1 cellular context compared by ENCODE assay signal in the genomic region with DNA sequence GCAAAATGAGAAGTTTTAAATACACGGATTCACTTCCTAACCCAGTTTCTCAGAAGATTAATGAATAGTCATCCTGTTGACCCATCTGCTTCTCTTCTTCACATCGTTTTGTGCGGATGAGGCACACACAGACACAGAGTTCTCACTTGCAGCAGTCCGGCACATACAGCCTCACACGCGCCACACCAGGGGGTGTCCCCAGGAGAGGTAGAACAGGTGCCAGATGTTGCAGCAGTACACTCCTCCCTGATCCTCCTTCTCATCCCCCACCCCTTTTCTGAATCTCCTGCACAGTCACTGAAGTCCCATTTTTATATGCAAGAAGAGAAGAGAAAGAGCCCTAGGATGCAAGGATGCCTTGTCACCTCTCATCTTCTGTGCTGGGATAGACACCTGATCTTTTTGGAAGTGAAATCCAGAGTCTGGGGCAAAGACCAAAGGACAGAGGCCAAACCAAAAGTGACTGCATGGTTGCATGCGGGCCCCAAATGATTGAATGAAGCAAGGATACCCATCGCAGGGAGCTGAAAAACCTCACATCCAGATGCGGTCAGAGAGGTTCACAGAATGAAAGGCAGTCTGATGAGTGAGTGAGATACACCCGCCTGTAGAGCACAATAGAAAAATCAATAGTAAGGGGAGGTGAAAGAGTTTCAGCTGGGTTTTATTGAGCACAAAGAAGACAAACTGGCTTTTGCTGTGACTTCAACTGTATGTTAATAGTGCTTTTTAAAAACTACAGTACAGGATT.
TF ChIP-seq lines count a peak whose summit lies in the region.

No MANE protein-coding gene starts in this region.

TF ChIP-seq in SK-N-SH treated with all-trans-retinoic acid at 6 μM for 48 hours, 23 proteins besides CTCF, POLR2A, EP300 and RAD21 (continued from another document):
- TF ChIP-seq, protein P1, sequence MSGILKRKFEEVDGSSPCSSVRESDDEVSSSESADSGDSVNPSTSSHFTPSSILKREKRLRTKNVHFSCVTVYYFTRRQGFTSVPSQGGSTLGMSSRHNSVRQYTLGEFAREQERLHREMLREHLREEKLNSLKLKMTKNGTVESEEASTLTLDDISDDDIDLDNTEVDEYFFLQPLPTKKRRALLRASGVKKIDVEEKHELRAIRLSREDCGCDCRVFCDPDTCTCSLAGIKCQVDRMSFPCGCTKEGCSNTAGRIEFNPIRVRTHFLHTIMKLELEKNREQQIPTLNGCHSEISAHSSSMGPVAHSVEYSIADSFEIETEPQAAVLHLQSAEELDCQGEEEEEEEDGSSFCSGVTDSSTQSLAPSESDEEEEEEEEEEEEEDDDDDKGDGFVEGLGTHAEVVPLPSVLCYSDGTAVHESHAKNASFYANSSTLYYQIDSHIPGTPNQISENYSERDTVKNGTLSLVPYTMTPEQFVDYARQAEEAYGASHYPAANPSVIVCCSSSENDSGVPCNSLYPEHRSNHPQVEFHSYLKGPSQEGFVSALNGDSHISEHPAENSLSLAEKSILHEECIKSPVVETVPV (CRISPR knock-in tag; IDR thresholded peaks at IDR 0.05) = no peak
- TF ChIP-seq GLIS3 (CRISPR knock-in tag; IDR thresholded peaks at IDR 0.05) (no peak), CSDC2 (CRISPR knock-in tag; IDR thresholded peaks at IDR 0.05) (no peak), TCF4 (CRISPR knock-in tag; IDR thresholded peaks at IDR 0.05; ENCODE audit: borderline replicate concordance) (no peak), PPARA (CRISPR knock-in tag; IDR thresholded peaks at IDR 0.05; ENCODE audit: borderline replicate concordance) (no peak), ZNF8 (CRISPR knock-in tag; IDR thresholded peaks at IDR 0.05) (no peak), ISL1 (CRISPR knock-in tag; IDR thresholded peaks at IDR 0.05) (no peak), ZNF565 (CRISPR knock-in tag; conservative IDR thresholded peaks at IDR 0.05; ENCODE audit: low read depth) (no peak), ZNF70 (CRISPR knock-in tag; IDR thresholded peaks at IDR 0.05) (no peak)
- TF ChIP-seq, protein P2, sequence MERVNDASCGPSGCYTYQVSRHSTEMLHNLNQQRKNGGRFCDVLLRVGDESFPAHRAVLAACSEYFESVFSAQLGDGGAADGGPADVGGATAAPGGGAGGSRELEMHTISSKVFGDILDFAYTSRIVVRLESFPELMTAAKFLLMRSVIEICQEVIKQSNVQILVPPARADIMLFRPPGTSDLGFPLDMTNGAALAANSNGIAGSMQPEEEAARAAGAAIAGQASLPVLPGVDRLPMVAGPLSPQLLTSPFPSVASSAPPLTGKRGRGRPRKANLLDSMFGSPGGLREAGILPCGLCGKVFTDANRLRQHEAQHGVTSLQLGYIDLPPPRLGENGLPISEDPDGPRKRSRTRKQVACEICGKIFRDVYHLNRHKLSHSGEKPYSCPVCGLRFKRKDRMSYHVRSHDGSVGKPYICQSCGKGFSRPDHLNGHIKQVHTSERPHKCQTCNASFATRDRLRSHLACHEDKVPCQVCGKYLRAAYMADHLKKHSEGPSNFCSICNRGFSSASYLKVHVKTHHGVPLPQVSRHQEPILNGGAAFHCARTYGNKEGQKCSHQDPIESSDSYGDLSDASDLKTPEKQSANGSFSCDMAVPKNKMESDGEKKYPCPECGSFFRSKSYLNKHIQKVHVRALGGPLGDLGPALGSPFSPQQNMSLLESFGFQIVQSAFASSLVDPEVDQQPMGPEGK (CRISPR knock-in tag; IDR thresholded peaks at IDR 0.05; ENCODE audit: borderline replicate concordance) = no peak
- TF ChIP-seq, protein P3, sequence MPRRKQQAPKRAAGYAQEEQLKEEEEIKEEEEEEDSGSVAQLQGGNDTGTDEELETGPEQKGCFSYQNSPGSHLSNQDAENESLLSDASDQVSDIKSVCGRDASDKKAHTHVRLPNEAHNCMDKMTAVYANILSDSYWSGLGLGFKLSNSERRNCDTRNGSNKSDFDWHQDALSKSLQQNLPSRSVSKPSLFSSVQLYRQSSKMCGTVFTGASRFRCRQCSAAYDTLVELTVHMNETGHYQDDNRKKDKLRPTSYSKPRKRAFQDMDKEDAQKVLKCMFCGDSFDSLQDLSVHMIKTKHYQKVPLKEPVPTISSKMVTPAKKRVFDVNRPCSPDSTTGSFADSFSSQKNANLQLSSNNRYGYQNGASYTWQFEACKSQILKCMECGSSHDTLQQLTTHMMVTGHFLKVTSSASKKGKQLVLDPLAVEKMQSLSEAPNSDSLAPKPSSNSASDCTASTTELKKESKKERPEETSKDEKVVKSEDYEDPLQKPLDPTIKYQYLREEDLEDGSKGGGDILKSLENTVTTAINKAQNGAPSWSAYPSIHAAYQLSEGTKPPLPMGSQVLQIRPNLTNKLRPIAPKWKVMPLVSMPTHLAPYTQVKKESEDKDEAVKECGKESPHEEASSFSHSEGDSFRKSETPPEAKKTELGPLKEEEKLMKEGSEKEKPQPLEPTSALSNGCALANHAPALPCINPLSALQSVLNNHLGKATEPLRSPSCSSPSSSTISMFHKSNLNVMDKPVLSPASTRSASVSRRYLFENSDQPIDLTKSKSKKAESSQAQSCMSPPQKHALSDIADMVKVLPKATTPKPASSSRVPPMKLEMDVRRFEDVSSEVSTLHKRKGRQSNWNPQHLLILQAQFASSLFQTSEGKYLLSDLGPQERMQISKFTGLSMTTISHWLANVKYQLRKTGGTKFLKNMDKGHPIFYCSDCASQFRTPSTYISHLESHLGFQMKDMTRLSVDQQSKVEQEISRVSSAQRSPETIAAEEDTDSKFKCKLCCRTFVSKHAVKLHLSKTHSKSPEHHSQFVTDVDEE (CRISPR knock-in tag; IDR thresholded peaks at IDR 0.05) = no peak
- TF ChIP-seq, protein P4, sequence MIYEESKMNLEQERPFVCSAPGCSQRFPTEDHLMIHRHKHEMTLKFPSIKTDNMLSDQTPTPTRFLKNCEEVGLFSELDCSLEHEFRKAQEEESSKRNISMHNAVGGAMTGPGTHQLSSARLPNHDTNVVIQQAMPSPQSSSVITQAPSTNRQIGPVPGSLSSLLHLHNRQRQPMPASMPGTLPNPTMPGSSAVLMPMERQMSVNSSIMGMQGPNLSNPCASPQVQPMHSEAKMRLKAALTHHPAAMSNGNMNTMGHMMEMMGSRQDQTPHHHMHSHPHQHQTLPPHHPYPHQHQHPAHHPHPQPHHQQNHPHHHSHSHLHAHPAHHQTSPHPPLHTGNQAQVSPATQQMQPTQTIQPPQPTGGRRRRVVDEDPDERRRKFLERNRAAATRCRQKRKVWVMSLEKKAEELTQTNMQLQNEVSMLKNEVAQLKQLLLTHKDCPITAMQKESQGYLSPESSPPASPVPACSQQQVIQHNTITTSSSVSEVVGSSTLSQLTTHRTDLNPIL (CRISPR knock-in tag; IDR thresholded peaks at IDR 0.05; ENCODE audit: low read depth) = no peak
